Comparison of ENCODE assay signal across 20 cellular contexts in genomic region chr15:59317211-59317610, GRCh38. TPM values are rescaled to one million over a fixed set of nuclear protein-coding genes. Genes with fewer than 3 reads are reported as not detected.
DNase-seq lines count a peak whose midpoint lies in the region; FAIRE-seq and TF ChIP-seq lines count a peak whose summit lies in the region.
"Had no signal": no experiment of that assay in that cellular context is flagged by ENCODE, and none has a peak within 500 bp of the region (broad histone marks: within the 10 kb centered on the region; RNA-seq: fewer than 3 reads in every experiment).

No MANE protein-coding gene starts in this region.

- peaks cover 98% of the 10 kb centered on the region for H3K79me2 ChIP-seq in GM23248 (ENCODE audit: insufficient read depth)

- H3K36me3 ChIP-seq in GM23248 (ENCODE audit: low read depth): no peaks in the 10 kb centered on the region
- H3K36me3 ChIP-seq: HAP-1 had no signal

- H3K9ac ChIP-seq in GM23248: no peak overlapping the region

- no peak overlapping the region for H3K4me2 ChIP-seq in GM23248 (ENCODE audit: unreplicated experiment)
- H3K4me2 ChIP-seq: PC-9 had no signal

- no peaks in the 10 kb centered on the region for H3K9me3 ChIP-seq in GM23248 (ENCODE audit: low read depth)
- H3K9me3 ChIP-seq: HAP-1 had no signal

- FAIRE-seq in GM19239 (lab: Jason Lieb, UNC) (peak; percentile 79), RCC 7860 (lab: Jason Lieb, UNC) (no peak)
- FAIRE-seq: K562 had no signal

- DNase-seq in GM19239 (ENCODE audit: insufficient read length, low spot score): no peak
- peak; percentile 39 for DNase-seq in RCC 7860 (ENCODE audit: low spot score)
- DNase-seq in coronary artery (ENCODE audit: low spot score): no peak
- DNase-seq in renal cortical epithelial cell (ENCODE audit: low read depth): peak; percentile 48
- DNase-seq in GM23248: no peak
- no peak for DNase-seq in SHP77 (lab: John Stamatoyannopoulos, UW)
- DNase-seq in COLO829 (ENCODE audit: low spot score): no peak
- DNase-seq in stimulated activated CD4-positive, alpha-beta T cell treated with anti-CD3 and anti-CD28 coated beads, Interleukin-2, amount 100 ng/mL, for 24 hours: no peak
- DNase-seq: ACHN; C1 segment of cervical spinal cord; CD8-positive, alpha-beta memory T cell; DMS79 treated with DMSO at 0.1 percent for 48 hours; NCI-H1105 treated with DMSO at 0.1 percent for 48 hours; NCI-H187; NCI-H2107; NCI-H2227 treated with DMSO at 0.1 percent for 48 hours; NCI-H524 treated with DMSO at 0.1 percent for 48 hours; PC-9 had no signal

- peak overlapping the region; percentile 81 to 88 for H3K27ac ChIP-seq in coronary artery
- no peak overlapping the region for H3K27ac ChIP-seq in GM23248
- H3K27ac ChIP-seq: PC-9 had no signal

- WGBS in GM23248 (ENCODE audit: low coverage in 1 of 2, low lambda C conversion rate in 2 of 2, missing lambda C conversion rate in 2 of 2), 2 experiments: 90 to 97% methylated on average over 1 of the region's 1 CpG

- no peak overlapping the region for H2AFZ ChIP-seq in GM23248
- H2AFZ ChIP-seq: PC-9 had no signal

- H3F3A ChIP-seq in GM23248 (ENCODE audit: insufficient read depth): peaks cover 42% of the 10 kb centered on the region

- H3K4me3 ChIP-seq in coronary artery: no peak overlapping the region
- no peak overlapping the region for H3K4me3 ChIP-seq in GM23248
- H3K4me3 ChIP-seq: HAP-1, K562, PC-9 had no signal

- H3K27me3 ChIP-seq in GM23248 (replicated peaks; ENCODE audit: insufficient read depth): no peaks in the 10 kb centered on the region

- H3K4me1 ChIP-seq in GM23248 (ENCODE audit: insufficient read depth): peaks cover 47% of the 10 kb centered on the region

- in situ Hi-C loops in GM23248 (cut with MboI): no loop called here

- no peak for TF ChIP-seq CTCF in coronary artery (IDR thresholded peaks at IDR 0.05)

- H4K20me1 ChIP-seq in GM23248 (ENCODE audit: insufficient read depth): no peaks in the 10 kb centered on the region; the same call in 1 of the 2 replicates

- H3K9me2 ChIP-seq in GM23248 (ENCODE audit: insufficient read depth): no peaks in the 10 kb centered on the region

RNA-seq across cellular contexts. Expression of gene MYO1E, which starts 55.5 kb away (rescaled TPM):
- 444 and 694 TPM in 2 replicates for total RNA-seq in renal cortical epithelial cell
- total RNA-seq in GM23248 (2014; rRNA removed; shearing (Covaris generic)): 155 and 224 TPM in 2 replicates
- 190 and 201 TPM in 2 replicates for polyA plus RNA-seq in GM23248 (2016; fragmentation: Nextera tagmentation; extraction: Ambion mirVana)

Comparison
In these comparisons a context has a peak if more than half of its experiments do, and no peak if none do; other contexts are left out.
1. DNase-seq: peak in RCC 7860 (single experiment) and renal cortical epithelial cell (single experiment); none in GM19239 (single experiment), coronary artery (single experiment), GM23248 (single experiment), SHP77 (0 of 2), COLO829 (single experiment) and stimulated activated CD4-positive, alpha-beta T cell treated with anti-CD3 and anti-CD28 coated beads, Interleukin-2, amount 100 ng/mL, for 24 hours (0 of 2).